In the genomic region with DNA sequence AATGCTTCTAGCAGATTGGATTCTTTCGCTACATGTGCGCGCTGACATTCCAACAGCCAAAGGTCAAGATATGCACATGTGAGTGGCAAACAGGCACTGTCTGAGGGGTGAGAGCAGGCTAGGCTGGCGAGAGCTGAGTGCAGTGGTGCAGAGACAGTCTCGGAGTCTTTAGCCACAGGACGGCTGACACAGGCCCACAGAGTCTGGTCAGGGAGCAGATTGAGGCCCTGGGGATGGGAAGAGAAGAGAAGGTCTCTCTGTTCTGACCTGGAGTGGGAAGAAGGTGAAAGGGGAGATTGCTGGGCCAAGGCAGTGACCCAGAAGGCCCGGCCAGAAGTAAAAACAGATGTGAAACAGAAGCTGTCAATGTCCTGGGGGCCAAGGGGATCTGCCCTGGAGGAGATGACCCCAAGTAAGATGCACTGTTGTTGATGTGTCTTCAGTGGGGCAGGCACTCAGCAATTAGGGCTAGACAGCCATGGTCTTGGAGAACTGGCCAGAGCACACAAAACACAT, we compare ENCODE assay signal across 2 cellular contexts.
TF ChIP-seq lines count a peak whose summit lies in the region.

No MANE protein-coding gene starts in this region.

TF ChIP-seq in liver, 16 proteins besides CTCF, POLR2A, EP300 and RAD21 (continued from another document):
- TF ChIP-seq, protein P1, sequence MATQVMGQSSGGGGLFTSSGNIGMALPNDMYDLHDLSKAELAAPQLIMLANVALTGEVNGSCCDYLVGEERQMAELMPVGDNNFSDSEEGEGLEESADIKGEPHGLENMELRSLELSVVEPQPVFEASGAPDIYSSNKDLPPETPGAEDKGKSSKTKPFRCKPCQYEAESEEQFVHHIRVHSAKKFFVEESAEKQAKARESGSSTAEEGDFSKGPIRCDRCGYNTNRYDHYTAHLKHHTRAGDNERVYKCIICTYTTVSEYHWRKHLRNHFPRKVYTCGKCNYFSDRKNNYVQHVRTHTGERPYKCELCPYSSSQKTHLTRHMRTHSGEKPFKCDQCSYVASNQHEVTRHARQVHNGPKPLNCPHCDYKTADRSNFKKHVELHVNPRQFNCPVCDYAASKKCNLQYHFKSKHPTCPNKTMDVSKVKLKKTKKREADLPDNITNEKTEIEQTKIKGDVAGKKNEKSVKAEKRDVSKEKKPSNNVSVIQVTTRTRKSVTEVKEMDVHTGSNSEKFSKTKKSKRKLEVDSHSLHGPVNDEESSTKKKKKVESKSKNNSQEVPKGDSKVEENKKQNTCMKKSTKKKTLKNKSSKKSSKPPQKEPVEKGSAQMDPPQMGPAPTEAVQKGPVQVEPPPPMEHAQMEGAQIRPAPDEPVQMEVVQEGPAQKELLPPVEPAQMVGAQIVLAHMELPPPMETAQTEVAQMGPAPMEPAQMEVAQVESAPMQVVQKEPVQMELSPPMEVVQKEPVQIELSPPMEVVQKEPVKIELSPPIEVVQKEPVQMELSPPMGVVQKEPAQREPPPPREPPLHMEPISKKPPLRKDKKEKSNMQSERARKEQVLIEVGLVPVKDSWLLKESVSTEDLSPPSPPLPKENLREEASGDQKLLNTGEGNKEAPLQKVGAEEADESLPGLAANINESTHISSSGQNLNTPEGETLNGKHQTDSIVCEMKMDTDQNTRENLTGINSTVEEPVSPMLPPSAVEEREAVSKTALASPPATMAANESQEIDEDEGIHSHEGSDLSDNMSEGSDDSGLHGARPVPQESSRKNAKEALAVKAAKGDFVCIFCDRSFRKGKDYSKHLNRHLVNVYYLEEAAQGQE (IDR thresholded peaks at IDR 0.05), result no peak
- TF ChIP-seq, protein P2, sequence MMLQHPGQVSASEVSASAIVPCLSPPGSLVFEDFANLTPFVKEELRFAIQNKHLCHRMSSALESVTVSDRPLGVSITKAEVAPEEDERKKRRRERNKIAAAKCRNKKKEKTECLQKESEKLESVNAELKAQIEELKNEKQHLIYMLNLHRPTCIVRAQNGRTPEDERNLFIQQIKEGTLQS (IDR thresholded peaks at IDR 0.05), result no peak
- no peak for TF ChIP-seq HNF4G (IDR thresholded peaks at IDR 0.05)
- TF ChIP-seq EGR1 (IDR thresholded peaks at IDR 0.05; ENCODE audit: low read depth in 2 of 2), result no peak
- no peak for TF ChIP-seq YY1 (IDR thresholded peaks at IDR 0.05)
- peak; percentile 99 for TF ChIP-seq NR2F2 (IDR thresholded peaks at IDR 0.05)
- no peak for TF ChIP-seq TAF1 (conservative IDR thresholded peaks at IDR 0.05)
- TF ChIP-seq, protein P3, sequence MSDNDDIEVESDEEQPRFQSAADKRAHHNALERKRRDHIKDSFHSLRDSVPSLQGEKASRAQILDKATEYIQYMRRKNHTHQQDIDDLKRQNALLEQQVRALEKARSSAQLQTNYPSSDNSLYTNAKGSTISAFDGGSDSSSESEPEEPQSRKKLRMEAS (IDR thresholded peaks at IDR 0.05), result no peak
- peak; percentile 27 for TF ChIP-seq SP1 (IDR thresholded peaks at IDR 0.05)
- TF ChIP-seq RXRA (IDR thresholded peaks at IDR 0.05), result peak; percentile 76 to 89
- TF ChIP-seq JUND (IDR thresholded peaks at IDR 0.05), result no peak
- TF ChIP-seq, protein P4, sequence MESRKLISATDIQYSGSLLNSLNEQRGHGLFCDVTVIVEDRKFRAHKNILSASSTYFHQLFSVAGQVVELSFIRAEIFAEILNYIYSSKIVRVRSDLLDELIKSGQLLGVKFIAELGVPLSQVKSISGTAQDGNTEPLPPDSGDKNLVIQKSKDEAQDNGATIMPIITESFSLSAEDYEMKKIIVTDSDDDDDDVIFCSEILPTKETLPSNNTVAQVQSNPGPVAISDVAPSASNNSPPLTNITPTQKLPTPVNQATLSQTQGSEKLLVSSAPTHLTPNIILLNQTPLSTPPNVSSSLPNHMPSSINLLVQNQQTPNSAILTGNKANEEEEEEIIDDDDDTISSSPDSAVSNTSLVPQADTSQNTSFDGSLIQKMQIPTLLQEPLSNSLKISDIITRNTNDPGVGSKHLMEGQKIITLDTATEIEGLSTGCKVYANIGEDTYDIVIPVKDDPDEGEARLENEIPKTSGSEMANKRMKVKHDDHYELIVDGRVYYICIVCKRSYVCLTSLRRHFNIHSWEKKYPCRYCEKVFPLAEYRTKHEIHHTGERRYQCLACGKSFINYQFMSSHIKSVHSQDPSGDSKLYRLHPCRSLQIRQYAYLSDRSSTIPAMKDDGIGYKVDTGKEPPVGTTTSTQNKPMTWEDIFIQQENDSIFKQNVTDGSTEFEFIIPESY (IDR thresholded peaks at IDR 0.05), result no peak

TF ChIP-seq in HepG2, 621 proteins besides CTCF, POLR2A, EP300 and RAD21 (continued from another document):
- TF ChIP-seq, protein P5, sequence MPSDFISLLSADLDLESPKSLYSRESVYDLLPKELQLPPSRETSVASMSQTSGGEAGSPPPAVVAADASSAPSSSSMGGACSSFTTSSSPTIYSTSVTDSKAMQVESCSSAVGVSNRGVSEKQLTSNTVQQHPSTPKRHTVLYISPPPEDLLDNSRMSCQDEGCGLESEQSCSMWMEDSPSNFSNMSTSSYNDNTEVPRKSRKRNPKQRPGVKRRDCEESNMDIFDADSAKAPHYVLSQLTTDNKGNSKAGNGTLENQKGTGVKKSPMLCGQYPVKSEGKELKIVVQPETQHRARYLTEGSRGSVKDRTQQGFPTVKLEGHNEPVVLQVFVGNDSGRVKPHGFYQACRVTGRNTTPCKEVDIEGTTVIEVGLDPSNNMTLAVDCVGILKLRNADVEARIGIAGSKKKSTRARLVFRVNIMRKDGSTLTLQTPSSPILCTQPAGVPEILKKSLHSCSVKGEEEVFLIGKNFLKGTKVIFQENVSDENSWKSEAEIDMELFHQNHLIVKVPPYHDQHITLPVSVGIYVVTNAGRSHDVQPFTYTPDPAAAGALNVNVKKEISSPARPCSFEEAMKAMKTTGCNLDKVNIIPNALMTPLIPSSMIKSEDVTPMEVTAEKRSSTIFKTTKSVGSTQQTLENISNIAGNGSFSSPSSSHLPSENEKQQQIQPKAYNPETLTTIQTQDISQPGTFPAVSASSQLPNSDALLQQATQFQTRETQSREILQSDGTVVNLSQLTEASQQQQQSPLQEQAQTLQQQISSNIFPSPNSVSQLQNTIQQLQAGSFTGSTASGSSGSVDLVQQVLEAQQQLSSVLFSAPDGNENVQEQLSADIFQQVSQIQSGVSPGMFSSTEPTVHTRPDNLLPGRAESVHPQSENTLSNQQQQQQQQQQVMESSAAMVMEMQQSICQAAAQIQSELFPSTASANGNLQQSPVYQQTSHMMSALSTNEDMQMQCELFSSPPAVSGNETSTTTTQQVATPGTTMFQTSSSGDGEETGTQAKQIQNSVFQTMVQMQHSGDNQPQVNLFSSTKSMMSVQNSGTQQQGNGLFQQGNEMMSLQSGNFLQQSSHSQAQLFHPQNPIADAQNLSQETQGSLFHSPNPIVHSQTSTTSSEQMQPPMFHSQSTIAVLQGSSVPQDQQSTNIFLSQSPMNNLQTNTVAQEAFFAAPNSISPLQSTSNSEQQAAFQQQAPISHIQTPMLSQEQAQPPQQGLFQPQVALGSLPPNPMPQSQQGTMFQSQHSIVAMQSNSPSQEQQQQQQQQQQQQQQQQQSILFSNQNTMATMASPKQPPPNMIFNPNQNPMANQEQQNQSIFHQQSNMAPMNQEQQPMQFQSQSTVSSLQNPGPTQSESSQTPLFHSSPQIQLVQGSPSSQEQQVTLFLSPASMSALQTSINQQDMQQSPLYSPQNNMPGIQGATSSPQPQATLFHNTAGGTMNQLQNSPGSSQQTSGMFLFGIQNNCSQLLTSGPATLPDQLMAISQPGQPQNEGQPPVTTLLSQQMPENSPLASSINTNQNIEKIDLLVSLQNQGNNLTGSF (CRISPR knock-in tag; IDR thresholded peaks at IDR 0.05), result no peak
- TF ChIP-seq, protein P6, sequence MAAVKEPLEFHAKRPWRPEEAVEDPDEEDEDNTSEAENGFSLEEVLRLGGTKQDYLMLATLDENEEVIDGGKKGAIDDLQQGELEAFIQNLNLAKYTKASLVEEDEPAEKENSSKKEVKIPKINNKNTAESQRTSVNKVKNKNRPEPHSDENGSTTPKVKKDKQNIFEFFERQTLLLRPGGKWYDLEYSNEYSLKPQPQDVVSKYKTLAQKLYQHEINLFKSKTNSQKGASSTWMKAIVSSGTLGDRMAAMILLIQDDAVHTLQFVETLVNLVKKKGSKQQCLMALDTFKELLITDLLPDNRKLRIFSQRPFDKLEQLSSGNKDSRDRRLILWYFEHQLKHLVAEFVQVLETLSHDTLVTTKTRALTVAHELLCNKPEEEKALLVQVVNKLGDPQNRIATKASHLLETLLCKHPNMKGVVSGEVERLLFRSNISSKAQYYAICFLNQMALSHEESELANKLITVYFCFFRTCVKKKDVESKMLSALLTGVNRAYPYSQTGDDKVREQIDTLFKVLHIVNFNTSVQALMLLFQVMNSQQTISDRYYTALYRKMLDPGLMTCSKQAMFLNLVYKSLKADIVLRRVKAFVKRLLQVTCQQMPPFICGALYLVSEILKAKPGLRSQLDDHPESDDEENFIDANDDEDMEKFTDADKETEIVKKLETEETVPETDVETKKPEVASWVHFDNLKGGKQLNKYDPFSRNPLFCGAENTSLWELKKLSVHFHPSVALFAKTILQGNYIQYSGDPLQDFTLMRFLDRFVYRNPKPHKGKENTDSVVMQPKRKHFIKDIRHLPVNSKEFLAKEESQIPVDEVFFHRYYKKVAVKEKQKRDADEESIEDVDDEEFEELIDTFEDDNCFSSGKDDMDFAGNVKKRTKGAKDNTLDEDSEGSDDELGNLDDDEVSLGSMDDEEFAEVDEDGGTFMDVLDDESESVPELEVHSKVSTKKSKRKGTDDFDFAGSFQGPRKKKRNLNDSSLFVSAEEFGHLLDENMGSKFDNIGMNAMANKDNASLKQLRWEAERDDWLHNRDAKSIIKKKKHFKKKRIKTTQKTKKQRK (IDR thresholded peaks at IDR 0.05; ENCODE audit: low read length), result no peak
- TF ChIP-seq KDM3A (CRISPR knock-in tag; IDR thresholded peaks at IDR 0.05; ENCODE audit: low read depth) (no peak), NFATC3 (CRISPR knock-in tag; IDR thresholded peaks at IDR 0.05) (no peak), ZNF296 (CRISPR knock-in tag; conservative IDR thresholded peaks at IDR 0.05) (no peak)
- TF ChIP-seq, protein P7, sequence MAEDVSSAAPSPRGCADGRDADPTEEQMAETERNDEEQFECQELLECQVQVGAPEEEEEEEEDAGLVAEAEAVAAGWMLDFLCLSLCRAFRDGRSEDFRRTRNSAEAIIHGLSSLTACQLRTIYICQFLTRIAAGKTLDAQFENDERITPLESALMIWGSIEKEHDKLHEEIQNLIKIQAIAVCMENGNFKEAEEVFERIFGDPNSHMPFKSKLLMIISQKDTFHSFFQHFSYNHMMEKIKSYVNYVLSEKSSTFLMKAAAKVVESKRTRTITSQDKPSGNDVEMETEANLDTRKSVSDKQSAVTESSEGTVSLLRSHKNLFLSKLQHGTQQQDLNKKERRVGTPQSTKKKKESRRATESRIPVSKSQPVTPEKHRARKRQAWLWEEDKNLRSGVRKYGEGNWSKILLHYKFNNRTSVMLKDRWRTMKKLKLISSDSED (CRISPR knock-in tag; IDR thresholded peaks at IDR 0.05), result no peak
- TF ChIP-seq, protein P8, sequence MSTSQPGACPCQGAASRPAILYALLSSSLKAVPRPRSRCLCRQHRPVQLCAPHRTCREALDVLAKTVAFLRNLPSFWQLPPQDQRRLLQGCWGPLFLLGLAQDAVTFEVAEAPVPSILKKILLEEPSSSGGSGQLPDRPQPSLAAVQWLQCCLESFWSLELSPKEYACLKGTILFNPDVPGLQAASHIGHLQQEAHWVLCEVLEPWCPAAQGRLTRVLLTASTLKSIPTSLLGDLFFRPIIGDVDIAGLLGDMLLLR (CRISPR knock-in tag; IDR thresholded peaks at IDR 0.05), result no peak
- TF ChIP-seq, protein P9, sequence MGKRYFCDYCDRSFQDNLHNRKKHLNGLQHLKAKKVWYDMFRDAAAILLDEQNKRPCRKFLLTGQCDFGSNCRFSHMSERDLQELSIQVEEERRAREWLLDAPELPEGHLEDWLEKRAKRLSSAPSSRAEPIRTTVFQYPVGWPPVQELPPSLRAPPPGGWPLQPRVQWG (CRISPR knock-in tag; IDR thresholded peaks at IDR 0.05; ENCODE audit: borderline replicate concordance, low read depth), result no peak
TF ChIP-seq in HepG2: peak in this region for 0.
